8 cellular contexts compared by ENCODE assay signal in genomic region chr6:4358414-4359107, GRCh38.
A peak's percentile ranks its signal among the peaks of the same experiment; 100 is the strongest.
DNase-seq lines count a peak whose midpoint lies in the region; ATAC-seq and TF ChIP-seq lines count a peak whose summit lies in the region.

No MANE protein-coding gene starts in this region.

- no peak for TF ChIP-seq CTCF in Calu3 (IDR thresholded peaks at IDR 0.05; ENCODE audit: unreplicated experiment)
- no peak for TF ChIP-seq CTCF in astrocyte of the spinal cord (IDR thresholded peaks at IDR 0.05; ENCODE audit: low read depth, low read length)
- no peak for TF ChIP-seq CTCF in gastrocnemius medialis (IDR thresholded peaks at IDR 0.05 in 4 of 5, conservative IDR thresholded peaks at IDR 0.05 in 1 of 5)
- TF ChIP-seq CTCF in glutamatergic neuron (IDR thresholded peaks at IDR 0.05; ENCODE audit: partially characterized antibody, unreplicated experiment), result no peak
- no peak for TF ChIP-seq CTCF in CD14-positive monocyte (IDR thresholded peaks at IDR 0.05)

- H3K9me3 ChIP-seq in gastrocnemius medialis, result no peaks in the 10 kb centered on the region

- H3K36me3 Mint-ChIP-seq in Calu3 (ENCODE audit: insufficient read depth, unreplicated experiment) (peaks cover 8% of the 10 kb centered on the region), glutamatergic neuron (ENCODE audit: unreplicated experiment) (no peaks in the 10 kb centered on the region), CD14-positive monocyte (no peaks in the 10 kb centered on the region)

- BruUV-seq in Calu3 (replicated peaks; lab: Mats Ljungman, UMichigan), result no TSS peak

- peak overlapping the region; percentile 93 to 99 (median 94) for H3K27ac ChIP-seq in gastrocnemius medialis

- ATAC-seq in gastrocnemius medialis, result peak; percentile 91 to 96

- TF ChIP-seq POLR2A in gastrocnemius medialis (IDR thresholded peaks at IDR 0.05), result peak; percentile 46 to 84

- H3K27ac Mint-ChIP-seq in Calu3 (ENCODE audit: unreplicated experiment) (peak overlapping the region; percentile 94), glutamatergic neuron (ENCODE audit: unreplicated experiment) (no peak overlapping the region), CD14-positive monocyte (no peak overlapping the region)

- intact Hi-C loops in Calu3 (cut with micrococcal nuclease; ENCODE audit: unreplicated experiment), result loop anchor here (5.0 kb wide), 2 partner anchors 46 to 419 kb away; partner anchors contain the start of gene CDYL
- intact Hi-C loops in gastrocnemius medialis (cut with DNase I; ENCODE audit: low total_unique reads), result loop anchor here (1.0 to 10.0 kb wide), 2 partner anchors 46 to 416 kb away; partner anchors contain the start of gene CDYL
- intact Hi-C loops in CD14-positive monocyte (cut with micrococcal nuclease), result no loop called here

- H3K36me3 ChIP-seq in gastrocnemius medialis, result no peaks in the 10 kb centered on the region

- H3K4me3 ChIP-seq in astrocyte of the spinal cord (ENCODE audit: low read depth, low read length) (no peak overlapping the region), gastrocnemius medialis (peak overlapping the region in 3 of 4 donors; percentile 14 to 26 (median 20))

- CTCF ChIA-PET in Calu3 (lab: Charles Lee), result interaction anchor here (1.1 kb wide), 1 partner anchor 238 kb away, joined by 3 read pairs; no protein-coding TSS in a partner anchor

- peaks cover 8 to 13% of the 10 kb centered on the region in 2 donors for H3K4me1 ChIP-seq in gastrocnemius medialis

- H3K4me3 Mint-ChIP-seq in Calu3 (ENCODE audit: low read depth, unreplicated experiment) (peak overlapping the region; percentile 19), glutamatergic neuron (ENCODE audit: unreplicated experiment) (no peak overlapping the region), CD14-positive monocyte (no peak overlapping the region)

- H3K9me3 Mint-ChIP-seq in Calu3 (ENCODE audit: low read depth, unreplicated experiment) (peaks cover 3% of the 10 kb centered on the region), glutamatergic neuron (ENCODE audit: unreplicated experiment) (peaks cover 6% of the 10 kb centered on the region), CD14-positive monocyte (peaks cover 0 to 9% (median 2%) of the 10 kb centered on the region in 7 donors)

- H3K27me3 Mint-ChIP-seq in Calu3 (ENCODE audit: unreplicated experiment) (no peaks in the 10 kb centered on the region), glutamatergic neuron (ENCODE audit: unreplicated experiment) (peaks cover 2% of the 10 kb centered on the region), CD14-positive monocyte (ENCODE audit: low read depth in 3 of 3) (peaks cover 1 to 6% (median 2%) of the 10 kb centered on the region in 3 donors)

- in situ Hi-C loops in astrocyte of the spinal cord (cut with HindIII; ENCODE audit: low sequenced_read_pairs), result no loop called here
- in situ Hi-C loops in gastrocnemius medialis (cut with MboI; ENCODE audit: low sequenced_read_pairs in 4 of 4), result no loop called here

- DNase-seq in Calu3 (peak; percentile 86), M059J (ENCODE audit: low read depth) (peak; percentile 100), astrocyte of the spinal cord (ENCODE audit: low read depth, low spot score) (peak; percentile 99), iPS DF 19.7 (ENCODE audit: low read depth, low spot score) (peak; percentile 71), gastrocnemius medialis (peak; percentile 96 to 99), glutamatergic neuron (no peak), CD14-positive monocyte (ENCODE audit: low spot score) (no peak)
- DNase-seq in activated CD4-positive, alpha-beta T cell treated with anti-CD3 and anti-CD28 coated beads, Interleukin-2, amount 50 U/mL, for 4 hours, result no peak

- no peaks in the 10 kb centered on the region for H3K27me3 ChIP-seq in gastrocnemius medialis

- H3K4me1 Mint-ChIP-seq in Calu3 (ENCODE audit: low read depth, unreplicated experiment) (peaks cover 31% of the 10 kb centered on the region), glutamatergic neuron (ENCODE audit: low read depth, unreplicated experiment) (no peaks in the 10 kb centered on the region), CD14-positive monocyte (peaks cover 4% of the 10 kb centered on the region)

Comparison
In these comparisons a context has a peak if more than half of its experiments do, and no peak if none do; other contexts are left out.
1. DNase-seq: peak in Calu3 (single experiment), M059J (single experiment), astrocyte of the spinal cord (single experiment), iPS DF 19.7 (single experiment) and gastrocnemius medialis (2 of 2); none in glutamatergic neuron (single experiment), activated CD4-positive, alpha-beta T cell treated with anti-CD3 and anti-CD28 coated beads, Interleukin-2, amount 50 U/mL, for 4 hours (0 of 2) and CD14-positive monocyte (single experiment).
2. intact Hi-C loops: an anchor here in Calu3 (5.0 kb wide) and gastrocnemius medialis (1.0 to 10.0 kb wide); none called in CD14-positive monocyte.